ENCODE assay signal across 1 cellular context in the genomic region with DNA sequence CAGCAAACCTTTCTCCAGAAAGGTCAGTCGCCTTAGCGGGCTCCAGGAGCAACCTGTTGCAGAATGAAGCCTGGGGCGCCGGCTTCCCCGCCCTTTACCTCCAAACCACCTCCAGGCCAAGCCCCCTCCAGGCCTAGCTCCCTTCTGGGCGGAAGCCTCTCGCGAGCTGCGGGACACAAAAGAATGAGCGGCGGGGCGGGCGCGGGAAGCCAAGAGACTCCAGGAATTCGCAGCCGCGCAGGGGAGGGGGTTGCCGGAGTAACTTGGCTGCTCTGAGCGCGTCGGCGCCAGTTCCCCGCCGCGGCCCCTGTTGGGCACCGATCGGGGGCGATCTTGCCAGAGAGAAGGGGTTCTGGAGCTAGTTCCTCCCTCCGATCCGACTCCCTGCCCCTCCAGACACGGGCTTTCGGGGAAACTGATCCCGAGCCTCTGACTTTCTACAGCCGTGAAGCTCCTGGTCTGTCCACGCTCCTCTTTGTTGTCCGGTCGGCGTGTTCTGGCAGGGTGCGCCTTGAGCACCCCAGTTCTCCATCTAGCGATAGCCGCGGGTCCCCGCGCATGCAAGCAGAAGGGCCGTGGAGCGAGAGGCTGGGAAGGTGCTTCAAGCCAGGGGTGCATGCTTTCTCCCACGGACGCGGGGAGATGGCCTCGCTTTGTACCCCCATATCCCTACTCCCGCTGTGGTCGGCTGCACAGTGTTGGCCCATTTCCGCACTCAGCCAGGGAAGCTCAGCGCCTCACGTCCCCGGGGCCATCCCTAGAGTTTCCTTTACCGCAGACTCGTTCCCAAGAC.
TF ChIP-seq lines count a peak whose summit lies in the region.

No MANE protein-coding gene starts in this region.

TF ChIP-seq in endothelial cell of umbilical vein, 7 proteins besides CTCF, POLR2A, EP300 and RAD21 (continued from another document):
- TF ChIP-seq MAX (IDR thresholded peaks at IDR 0.05; ENCODE audit: insufficient read depth, insufficient read length) (no peak), JUN (IDR thresholded peaks at IDR 0.05; ENCODE audit: borderline replicate concordance, insufficient read depth, insufficient read length, low read depth) (no peak)
